10 cellular contexts compared by ENCODE assay signal in genomic region chr18:505483-506122, GRCh38. TPM values are rescaled to one million over a fixed set of nuclear protein-coding genes. Genes with fewer than 3 reads are reported as not detected.
A peak's percentile ranks its signal among the peaks of the same experiment; 100 is the strongest.
DNase-seq lines count a peak whose midpoint lies in the region; ATAC-seq and TF ChIP-seq lines count a peak whose summit lies in the region.
"Had no signal": no experiment of that assay in that cellular context is flagged by ENCODE, and none has a peak within 500 bp of the region (broad histone marks: within the 10 kb centered on the region; RNA-seq: fewer than 3 reads in every experiment).

No MANE protein-coding gene starts in this region.

- no peak for TF ChIP-seq CTCF in GM12865 (IDR thresholded peaks at IDR 0.05; ENCODE audit: insufficient read depth, low read depth, low read length, missing control alignments)

- intact Hi-C loops in activated T-helper 1 cell treated with anti-CD3 and anti-CD28 coated beads, Interleukin-12 subunit alpha, Interleukin-12 subunit beta, Interleukin-2, Interleukin-4 antibody, amounts not matched to agents 30 ng/mL and 10 ng/mL and 1 ng/mL, durations not matched to agents 14 hours and 24 hours and 36 hours (cut with micrococcal nuclease) = no loop called here

- H3K36me3 Mint-ChIP-seq in activated naive CD8-positive, alpha-beta T cell treated with anti-CD3 and anti-CD28 coated beads, Interleukin-2, amount 50 U/mL, for 24 hours (ENCODE audit: low read depth) = no peaks in the 10 kb centered on the region
- no peaks in the 10 kb centered on the region for H3K36me3 Mint-ChIP-seq in activated T-helper 1 cell treated with anti-CD3 and anti-CD28 coated beads, Interleukin-12 subunit alpha, Interleukin-12 subunit beta, Interleukin-2, Interleukin-4 antibody, amounts not matched to agents 30 ng/mL and 10 ng/mL and 1 ng/mL, durations not matched to agents 14 hours and 24 hours and 36 hours (ENCODE audit: low read depth)

- no peak overlapping the region for H3K4me3 Mint-ChIP-seq in activated naive CD8-positive, alpha-beta T cell treated with anti-CD3 and anti-CD28 coated beads, Interleukin-2, amount 50 U/mL, for 24 hours
- no peak overlapping the region for H3K4me3 Mint-ChIP-seq in activated T-helper 1 cell treated with anti-CD3 and anti-CD28 coated beads, Interleukin-12 subunit alpha, Interleukin-12 subunit beta, Interleukin-2, Interleukin-4 antibody, amounts not matched to agents 30 ng/mL and 10 ng/mL and 1 ng/mL, durations not matched to agents 14 hours and 24 hours and 36 hours

- DNase-seq in GM12865 (ENCODE audit: low read depth) (peak; percentile 38), NCI-H146 (lab: John Stamatoyannopoulos, UW) (peak; percentile 15), OCI-M1 (lab: John Stamatoyannopoulos, UW) (no peak)
- DNase-seq in activated naive CD4-positive, alpha-beta T cell treated with anti-CD3 and anti-CD28 coated beads, Interleukin-2, amount 50 U/mL, for 16 hours = no peak
- no peak for DNase-seq in activated naive CD8-positive, alpha-beta T cell treated with anti-CD3 and anti-CD28 coated beads, Interleukin-2, amount 50 U/mL, for 24 hours
- DNase-seq in activated T-helper 1 cell treated with anti-CD3 and anti-CD28 coated beads, Interleukin-12 subunit alpha, Interleukin-12 subunit beta, Interleukin-2, Interleukin-4 antibody, amounts not matched to agents 30 ng/mL and 10 ng/mL and 1 ng/mL, durations not matched to agents 14 hours and 24 hours and 36 hours (ENCODE audit: low spot score) = no peak
- DNase-seq: Kasumi-1 had no signal

- no peaks in the 10 kb centered on the region for H3K4me1 Mint-ChIP-seq in activated naive CD8-positive, alpha-beta T cell treated with anti-CD3 and anti-CD28 coated beads, Interleukin-2, amount 50 U/mL, for 24 hours
- no peaks in the 10 kb centered on the region for H3K4me1 Mint-ChIP-seq in activated T-helper 1 cell treated with anti-CD3 and anti-CD28 coated beads, Interleukin-12 subunit alpha, Interleukin-12 subunit beta, Interleukin-2, Interleukin-4 antibody, amounts not matched to agents 30 ng/mL and 10 ng/mL and 1 ng/mL, durations not matched to agents 14 hours and 24 hours and 36 hours (ENCODE audit: low read depth)

- H3K4me3 ChIP-seq in GM12865 (ENCODE audit: low read depth, low read length) = no peak overlapping the region

- peaks cover 17% of the 10 kb centered on the region for H3K27me3 Mint-ChIP-seq in activated naive CD8-positive, alpha-beta T cell treated with anti-CD3 and anti-CD28 coated beads, Interleukin-2, amount 50 U/mL, for 24 hours
- H3K27me3 Mint-ChIP-seq in activated T-helper 1 cell treated with anti-CD3 and anti-CD28 coated beads, Interleukin-12 subunit alpha, Interleukin-12 subunit beta, Interleukin-2, Interleukin-4 antibody, amounts not matched to agents 30 ng/mL and 10 ng/mL and 1 ng/mL, durations not matched to agents 14 hours and 24 hours and 36 hours (ENCODE audit: insufficient read depth) = peaks cover 13% of the 10 kb centered on the region

- H3K9me3 Mint-ChIP-seq in activated naive CD8-positive, alpha-beta T cell treated with anti-CD3 and anti-CD28 coated beads, Interleukin-2, amount 50 U/mL, for 24 hours = no peaks in the 10 kb centered on the region
- no peaks in the 10 kb centered on the region for H3K9me3 Mint-ChIP-seq in activated T-helper 1 cell treated with anti-CD3 and anti-CD28 coated beads, Interleukin-12 subunit alpha, Interleukin-12 subunit beta, Interleukin-2, Interleukin-4 antibody, amounts not matched to agents 30 ng/mL and 10 ng/mL and 1 ng/mL, durations not matched to agents 14 hours and 24 hours and 36 hours
- H3K9me3 Mint-ChIP-seq: activated naive CD4-positive, alpha-beta T cell treated with anti-CD3 and anti-CD28 coated beads, Interleukin-2, amount 50 U/mL, for 72 hours had no signal

- no peak overlapping the region for H3K27ac Mint-ChIP-seq in activated naive CD8-positive, alpha-beta T cell treated with anti-CD3 and anti-CD28 coated beads, Interleukin-2, amount 50 U/mL, for 24 hours
- H3K27ac Mint-ChIP-seq in activated T-helper 1 cell treated with anti-CD3 and anti-CD28 coated beads, Interleukin-12 subunit alpha, Interleukin-12 subunit beta, Interleukin-2, Interleukin-4 antibody, amounts not matched to agents 30 ng/mL and 10 ng/mL and 1 ng/mL, durations not matched to agents 14 hours and 24 hours and 36 hours = no peak overlapping the region
- H3K27ac Mint-ChIP-seq: activated naive CD4-positive, alpha-beta T cell treated with anti-CD3 and anti-CD28 coated beads, Interleukin-2, amount 50 U/mL, for 72 hours had no signal

- peak; percentile 95 for ATAC-seq in GM19397 (IDR thresholded peaks at IDR 0.05; ENCODE audit: unreplicated experiment)
- peak; percentile 97 for ATAC-seq in HG02885 (IDR thresholded peaks at IDR 0.05; ENCODE audit: poor library complexity, unreplicated experiment)
- no peak for ATAC-seq in activated naive CD8-positive, alpha-beta T cell treated with anti-CD3 and anti-CD28 coated beads, Interleukin-2, amount 50 U/mL, for 24 hours

RNA-seq across cellular contexts. Expression of gene COLEC12, which starts 5.1 kb away (rescaled TPM):
- not detected in 2 replicates for total RNA-seq in activated T-helper 1 cell treated with anti-CD3 and anti-CD28 coated beads, Interleukin-12 subunit alpha, Interleukin-12 subunit beta, Interleukin-2, Interleukin-4 antibody, amounts not matched to agents 30 ng/mL and 10 ng/mL and 1 ng/mL, durations not matched to agents 14 hours and 24 hours and 36 hours
- total RNA-seq: activated naive CD4-positive, alpha-beta T cell treated with anti-CD3 and anti-CD28 coated beads, Interleukin-2, amount 50 U/mL, for 72 hours had no signal

Comparison
In these comparisons a context has a peak if more than half of its experiments do, and no peak if none do; other contexts are left out.
1. DNase-seq: peak in GM12865 (single experiment) and NCI-H146 (single experiment); none in OCI-M1 (single experiment), activated naive CD4-positive, alpha-beta T cell treated with anti-CD3 and anti-CD28 coated beads, Interleukin-2, amount 50 U/mL, for 16 hours (single experiment), activated naive CD8-positive, alpha-beta T cell treated with anti-CD3 and anti-CD28 coated beads, Interleukin-2, amount 50 U/mL, for 24 hours (single experiment) and activated T-helper 1 cell treated with anti-CD3 and anti-CD28 coated beads, Interleukin-12 subunit alpha, Interleukin-12 subunit beta, Interleukin-2, Interleukin-4 antibody, amounts not matched to agents 30 ng/mL and 10 ng/mL and 1 ng/mL, durations not matched to agents 14 hours and 24 hours and 36 hours (single experiment).